ENCODE assay signal across 8 cellular contexts in genomic region chr6:105431226-105431625, GRCh38. TPM values are rescaled to one million over a fixed set of nuclear protein-coding genes. Genes with fewer than 3 reads are reported as not detected.
DNase-seq lines count a peak whose midpoint lies in the region; ATAC-seq and TF ChIP-seq lines count a peak whose summit lies in the region.

No MANE protein-coding gene starts in this region.

- in situ Hi-C loops in GM13976 (cut with MboI; ENCODE audit: low sequenced_read_pairs, unreplicated experiment): no loop called here

- intact Hi-C loops in breast epithelium (cut with DNase I; ENCODE audit: low total_unique reads): no loop called here

- H3K9me3 ChIP-seq in BE2C (no peaks in the 10 kb centered on the region), breast epithelium (no peaks in the 10 kb centered on the region)

- ATAC-seq in GM18520 (IDR thresholded peaks at IDR 0.05; ENCODE audit: unreplicated experiment): no peak
- no peak for ATAC-seq in HG02763 (IDR thresholded peaks at IDR 0.05; ENCODE audit: unreplicated experiment)

- no peak overlapping the region for H3K4me3 ChIP-seq in BE2C (ENCODE audit: low read depth, low read length)
- no peak overlapping the region for H3K4me3 ChIP-seq in breast epithelium

- peak; percentile 14 for DNase-seq in BE2C
- DNase-seq in GM13976 (ENCODE audit: low spot score): no peak
- peak; percentile 29 for DNase-seq in NCI-H226
- no peak for DNase-seq in breast epithelium (ENCODE audit: low spot score in 2 of 2)
- DNase-seq in lung microvascular endothelial cell (ENCODE audit: low read depth in 2 of 2): peak; percentile 75 to 77
- no peak for DNase-seq in T-helper 9 cell

- no peak for TF ChIP-seq POLR2A in breast epithelium (IDR thresholded peaks at IDR 0.05)

- TF ChIP-seq CTCF in BE2C (IDR thresholded peaks at IDR 0.05; ENCODE audit: low read depth, low read length): peak; percentile 53
- TF ChIP-seq CTCF in GM13976 (IDR thresholded peaks at IDR 0.05; ENCODE audit: borderline replicate concordance, control extremely low read depth, extremely low read depth, insufficient read depth, missing control alignments): peak; percentile 44
- peak; percentile 17 to 57 (median 50) for TF ChIP-seq CTCF in breast epithelium (IDR thresholded peaks at IDR 0.05)

- no peak overlapping the region for H3K27ac ChIP-seq in breast epithelium

- H3K27me3 ChIP-seq in BE2C: peaks cover 22% of the 10 kb centered on the region
- no peaks in the 10 kb centered on the region for H3K27me3 ChIP-seq in breast epithelium

- H3K36me3 ChIP-seq in BE2C (no peaks in the 10 kb centered on the region), breast epithelium (no peaks in the 10 kb centered on the region)

- H3K4me1 ChIP-seq in BE2C (no peaks in the 10 kb centered on the region), breast epithelium (no peaks in the 10 kb centered on the region)

RNA-seq across cellular contexts. Expression of gene PREP, which starts 28.3 kb away (rescaled TPM):
- 36.2 TPM for polyA plus RNA-seq in BE2C (2012; ENCODE audit: insufficient read depth, insufficient read length, low read depth)
- 10 to 100 TPM; 18.4 to 22.3 (median 19.6) TPM for total RNA-seq in breast epithelium
- 16.3 and 18.7 TPM in 2 replicates for total RNA-seq in lung microvascular endothelial cell

Comparison
In these comparisons a context has a peak if more than half of its experiments do, and no peak if none do; other contexts are left out.
1. DNase-seq: peak in BE2C (single experiment), NCI-H226 (single experiment) and lung microvascular endothelial cell (2 of 2); none in GM13976 (single experiment), breast epithelium (0 of 2) and T-helper 9 cell (single experiment).
2. Peak in every context shown above with its lines, with median percentiles within 50 percentile points of each other: CTCF ChIP-seq.